Comparison of ENCODE assay signal across 8 cellular contexts in the genomic region with DNA sequence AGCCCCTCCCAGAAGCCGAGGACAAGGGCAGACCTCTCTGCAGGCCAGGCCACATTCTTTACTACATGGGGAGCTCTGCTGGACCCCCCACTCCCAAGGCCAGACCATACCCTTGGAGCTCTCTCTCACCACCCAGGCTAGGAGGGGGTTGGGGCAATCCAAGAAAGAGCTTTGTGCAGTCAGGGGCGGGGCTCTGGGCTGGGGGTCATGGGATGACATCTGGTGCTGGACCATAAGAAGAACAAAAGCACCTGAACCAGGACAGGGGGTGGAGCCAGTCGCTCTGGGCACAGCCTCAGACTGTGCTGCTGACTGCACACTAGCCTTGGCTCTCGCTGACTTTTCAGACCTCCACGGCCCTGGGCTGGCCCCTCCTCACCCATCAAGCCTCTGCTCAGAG. TPM values are rescaled to one million over a fixed set of nuclear protein-coding genes. Genes with fewer than 3 reads are reported as not detected.
"Had no signal": no experiment of that assay in that cellular context is flagged by ENCODE, and none has a peak within 500 bp of the region (broad histone marks: within the 10 kb centered on the region; RNA-seq: fewer than 3 reads in every experiment).

No MANE protein-coding gene starts in this region.

- H3K27ac Mint-ChIP-seq: GM23338, HFFc6 had no signal

- H2AFZ ChIP-seq: GM23338 had no signal

- ATAC-seq: GM23338, HCT116, K562 had no signal

- H3K9me3 Mint-ChIP-seq: GM23338 had no signal

- DNase-seq: HFFc6, IMR-90, KG1 had no signal

- H3K9me3 ChIP-seq: HAP-1 had no signal

- H3K36me3 ChIP-seq: HAP-1 had no signal

- H3K4me3 ChIP-seq: GM23338, HAP-1, K562 had no signal

- H3K4me2 ChIP-seq: GM23338 had no signal

- H3K4me3 Mint-ChIP-seq: GM23338, HFFc6 had no signal

- H3K4me1 ChIP-seq: HAP-1 had no signal

RNA-seq across cellular contexts. Expression of a gene that starts 23.1 kb away (rescaled TPM):
- total RNA-seq: GM23338, HFFc6, HT-29, K562 had no signal
- polyA plus RNA-seq: GM23338, K562 had no signal
